1 cellular context compared by ENCODE assay signal in genomic region chr4:159105761-159106243, GRCh38.
A peak's percentile ranks its signal among the peaks of the same experiment; 100 is the strongest.
TF ChIP-seq lines count a peak whose summit lies in the region.

No MANE protein-coding gene starts in this region.

TF ChIP-seq in HepG2, 621 proteins besides CTCF, POLR2A, EP300 and RAD21 (continued from another document):
- TF ChIP-seq CENPBD1 (CRISPR knock-in tag; IDR thresholded peaks at IDR 0.05; ENCODE audit: borderline replicate concordance, low read depth) (no peak), ZSCAN5A (CRISPR knock-in tag; IDR thresholded peaks at IDR 0.05; ENCODE audit: borderline replicate concordance) (peak; percentile 44; the same call in 1 of the 2 replicates), GATAD2A (CRISPR knock-in tag; IDR thresholded peaks at IDR 0.05) (peak; percentile 37; the same call in 1 of the 2 replicates), ARID5B (CRISPR knock-in tag; IDR thresholded peaks at IDR 0.05) (0 out of 2 replicates have a peak, but pooled peaks have one; percentile 26), FOXA3 (CRISPR knock-in tag; IDR thresholded peaks at IDR 0.05) (peak; percentile 50; the same call in 1 of the 2 replicates), NFE2 (CRISPR knock-in tag; IDR thresholded peaks at IDR 0.05) (no peak), TCF7 (IDR thresholded peaks at IDR 0.05; ENCODE audit: low read depth) (peak; percentile 40; the same call in 1 of the 2 replicates), FOXA1 (IDR thresholded peaks at IDR 0.05) (no peak), FOXA1 (CRISPR knock-in tag; IDR thresholded peaks at IDR 0.05) (peak; percentile 60; the same call in 1 of the 2 replicates), ZNF652 (CRISPR knock-in tag; IDR thresholded peaks at IDR 0.05; ENCODE audit: borderline replicate concordance, low read depth) (no peak), TBX2 (CRISPR knock-in tag; IDR thresholded peaks at IDR 0.05; ENCODE audit: borderline replicate concordance) (no peak), HDAC2 (CRISPR knock-in tag; IDR thresholded peaks at IDR 0.05) (peak; percentile 58; the same call in 1 of the 2 replicates), TGIF2 (CRISPR knock-in tag; IDR thresholded peaks at IDR 0.05) (peak; percentile 66; the same call in 1 of the 2 replicates), ZNF572 (CRISPR knock-in tag; IDR thresholded peaks at IDR 0.05) (no peak), TEAD3 (CRISPR knock-in tag; optimal IDR thresholded peaks at IDR 0.05; ENCODE audit: borderline replicate concordance) (peak; percentile 64), NCOA2 (CRISPR knock-in tag; IDR thresholded peaks at IDR 0.05) (peak; percentile 53; the same call in 1 of the 2 replicates)
- TF ChIP-seq, protein P1, sequence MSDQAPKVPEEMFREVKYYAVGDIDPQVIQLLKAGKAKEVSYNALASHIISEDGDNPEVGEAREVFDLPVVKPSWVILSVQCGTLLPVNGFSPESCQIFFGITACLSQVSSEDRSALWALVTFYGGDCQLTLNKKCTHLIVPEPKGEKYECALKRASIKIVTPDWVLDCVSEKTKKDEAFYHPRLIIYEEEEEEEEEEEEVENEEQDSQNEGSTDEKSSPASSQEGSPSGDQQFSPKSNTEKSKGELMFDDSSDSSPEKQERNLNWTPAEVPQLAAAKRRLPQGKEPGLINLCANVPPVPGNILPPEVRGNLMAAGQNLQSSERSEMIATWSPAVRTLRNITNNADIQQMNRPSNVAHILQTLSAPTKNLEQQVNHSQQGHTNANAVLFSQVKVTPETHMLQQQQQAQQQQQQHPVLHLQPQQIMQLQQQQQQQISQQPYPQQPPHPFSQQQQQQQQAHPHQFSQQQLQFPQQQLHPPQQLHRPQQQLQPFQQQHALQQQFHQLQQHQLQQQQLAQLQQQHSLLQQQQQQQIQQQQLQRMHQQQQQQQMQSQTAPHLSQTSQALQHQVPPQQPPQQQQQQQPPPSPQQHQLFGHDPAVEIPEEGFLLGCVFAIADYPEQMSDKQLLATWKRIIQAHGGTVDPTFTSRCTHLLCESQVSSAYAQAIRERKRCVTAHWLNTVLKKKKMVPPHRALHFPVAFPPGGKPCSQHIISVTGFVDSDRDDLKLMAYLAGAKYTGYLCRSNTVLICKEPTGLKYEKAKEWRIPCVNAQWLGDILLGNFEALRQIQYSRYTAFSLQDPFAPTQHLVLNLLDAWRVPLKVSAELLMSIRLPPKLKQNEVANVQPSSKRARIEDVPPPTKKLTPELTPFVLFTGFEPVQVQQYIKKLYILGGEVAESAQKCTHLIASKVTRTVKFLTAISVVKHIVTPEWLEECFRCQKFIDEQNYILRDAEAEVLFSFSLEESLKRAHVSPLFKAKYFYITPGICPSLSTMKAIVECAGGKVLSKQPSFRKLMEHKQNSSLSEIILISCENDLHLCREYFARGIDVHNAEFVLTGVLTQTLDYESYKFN (CRISPR knock-in tag; conservative IDR thresholded peaks at IDR 0.05) = peak; percentile 32; the same call in 1 of the 2 replicates
- TF ChIP-seq, protein P2, sequence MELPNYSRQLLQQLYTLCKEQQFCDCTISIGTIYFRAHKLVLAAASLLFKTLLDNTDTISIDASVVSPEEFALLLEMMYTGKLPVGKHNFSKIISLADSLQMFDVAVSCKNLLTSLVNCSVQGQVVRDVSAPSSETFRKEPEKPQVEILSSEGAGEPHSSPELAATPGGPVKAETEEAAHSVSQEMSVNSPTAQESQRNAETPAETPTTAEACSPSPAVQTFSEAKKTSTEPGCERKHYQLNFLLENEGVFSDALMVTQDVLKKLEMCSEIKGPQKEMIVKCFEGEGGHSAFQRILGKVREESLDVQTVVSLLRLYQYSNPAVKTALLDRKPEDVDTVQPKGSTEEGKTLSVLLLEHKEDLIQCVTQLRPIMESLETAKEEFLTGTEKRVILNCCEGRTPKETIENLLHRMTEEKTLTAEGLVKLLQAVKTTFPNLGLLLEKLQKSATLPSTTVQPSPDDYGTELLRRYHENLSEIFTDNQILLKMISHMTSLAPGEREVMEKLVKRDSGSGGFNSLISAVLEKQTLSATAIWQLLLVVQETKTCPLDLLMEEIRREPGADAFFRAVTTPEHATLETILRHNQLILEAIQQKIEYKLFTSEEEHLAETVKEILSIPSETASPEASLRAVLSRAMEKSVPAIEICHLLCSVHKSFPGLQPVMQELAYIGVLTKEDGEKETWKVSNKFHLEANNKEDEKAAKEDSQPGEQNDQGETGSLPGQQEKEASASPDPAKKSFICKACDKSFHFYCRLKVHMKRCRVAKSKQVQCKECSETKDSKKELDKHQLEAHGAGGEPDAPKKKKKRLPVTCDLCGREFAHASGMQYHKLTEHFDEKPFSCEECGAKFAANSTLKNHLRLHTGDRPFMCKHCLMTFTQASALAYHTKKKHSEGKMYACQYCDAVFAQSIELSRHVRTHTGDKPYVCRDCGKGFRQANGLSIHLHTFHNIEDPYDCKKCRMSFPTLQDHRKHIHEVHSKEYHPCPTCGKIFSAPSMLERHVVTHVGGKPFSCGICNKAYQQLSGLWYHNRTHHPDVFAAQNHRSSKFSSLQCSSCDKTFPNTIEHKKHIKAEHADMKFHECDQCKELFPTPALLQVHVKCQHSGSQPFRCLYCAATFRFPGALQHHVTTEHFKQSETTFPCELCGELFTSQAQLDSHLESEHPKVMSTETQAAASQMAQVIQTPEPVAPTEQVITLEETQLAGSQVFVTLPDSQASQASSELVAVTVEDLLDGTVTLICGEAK (IDR thresholded peaks at IDR 0.05) = peak; percentile 37; the same call in 1 of the 2 replicates
- TF ChIP-seq, protein P2 (CRISPR knock-in tag; IDR thresholded peaks at IDR 0.05) = peak; percentile 86
- TF ChIP-seq, protein P3, sequence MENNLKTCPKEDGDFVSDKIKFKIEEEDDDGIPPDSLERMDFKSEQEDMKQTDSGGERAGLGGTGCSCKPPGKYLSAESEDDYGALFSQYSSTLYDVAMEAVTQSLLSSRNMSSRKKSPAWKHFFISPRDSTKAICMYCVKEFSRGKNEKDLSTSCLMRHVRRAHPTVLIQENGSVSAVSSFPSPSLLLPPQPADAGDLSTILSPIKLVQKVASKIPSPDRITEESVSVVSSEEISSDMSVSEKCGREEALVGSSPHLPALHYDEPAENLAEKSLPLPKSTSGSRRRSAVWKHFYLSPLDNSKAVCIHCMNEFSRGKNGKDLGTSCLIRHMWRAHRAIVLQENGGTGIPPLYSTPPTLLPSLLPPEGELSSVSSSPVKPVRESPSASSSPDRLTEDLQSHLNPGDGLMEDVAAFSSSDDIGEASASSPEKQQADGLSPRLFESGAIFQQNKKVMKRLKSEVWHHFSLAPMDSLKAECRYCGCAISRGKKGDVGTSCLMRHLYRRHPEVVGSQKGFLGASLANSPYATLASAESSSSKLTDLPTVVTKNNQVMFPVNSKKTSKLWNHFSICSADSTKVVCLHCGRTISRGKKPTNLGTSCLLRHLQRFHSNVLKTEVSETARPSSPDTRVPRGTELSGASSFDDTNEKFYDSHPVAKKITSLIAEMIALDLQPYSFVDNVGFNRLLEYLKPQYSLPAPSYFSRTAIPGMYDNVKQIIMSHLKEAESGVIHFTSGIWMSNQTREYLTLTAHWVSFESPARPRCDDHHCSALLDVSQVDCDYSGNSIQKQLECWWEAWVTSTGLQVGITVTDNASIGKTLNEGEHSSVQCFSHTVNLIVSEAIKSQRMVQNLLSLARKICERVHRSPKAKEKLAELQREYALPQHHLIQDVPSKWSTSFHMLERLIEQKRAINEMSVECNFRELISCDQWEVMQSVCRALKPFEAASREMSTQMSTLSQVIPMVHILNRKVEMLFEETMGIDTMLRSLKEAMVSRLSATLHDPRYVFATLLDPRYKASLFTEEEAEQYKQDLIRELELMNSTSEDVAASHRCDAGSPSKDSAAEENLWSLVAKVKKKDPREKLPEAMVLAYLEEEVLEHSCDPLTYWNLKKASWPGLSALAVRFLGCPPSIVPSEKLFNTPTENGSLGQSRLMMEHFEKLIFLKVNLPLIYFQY (CRISPR knock-in tag; IDR thresholded peaks at IDR 0.05; ENCODE audit: borderline replicate concordance) = peak; percentile 39; the same call in 1 of the 2 replicates
